8 cellular contexts compared by ENCODE assay signal in genomic region chr6:42745083-42745637, GRCh38. TPM values are rescaled to one million over a fixed set of nuclear protein-coding genes. Genes with fewer than 3 reads are reported as not detected.
DNase-seq lines count a peak whose midpoint lies in the region; ATAC-seq and TF ChIP-seq lines count a peak whose summit lies in the region.

No MANE protein-coding gene starts in this region.

- no peak for TF ChIP-seq EP300 in esophagus muscularis mucosa (IDR thresholded peaks at IDR 0.05)

- ATAC-seq in HG03095 (IDR thresholded peaks at IDR 0.05; ENCODE audit: unreplicated experiment), result no peak
- no peak for ATAC-seq in GM19467 (IDR thresholded peaks at IDR 0.05; ENCODE audit: unreplicated experiment)

- no peaks in the 10 kb centered on the region for H3K9me3 Mint-ChIP-seq in Calu3 (ENCODE audit: low read depth, unreplicated experiment)
- no peaks in the 10 kb centered on the region for H3K9me3 Mint-ChIP-seq in nephron progenitor cell

- no peaks in the 10 kb centered on the region for H3K9me3 ChIP-seq in HUES48 (ENCODE audit: control insufficient read depth, insufficient read depth, low read length)
- no peaks in the 10 kb centered on the region for H3K9me3 ChIP-seq in esophagus muscularis mucosa

- H3K4me3 ChIP-seq in HUES48 (ENCODE audit: low read depth, low read length) (peak overlapping the region; percentile 80), esophagus muscularis mucosa (peak overlapping the region; percentile 91 to 98 (median 95))

- TF ChIP-seq POLR2A in esophagus muscularis mucosa (IDR thresholded peaks at IDR 0.05; ENCODE audit: low read depth), result no peak

- intact Hi-C loops in Calu3 (cut with micrococcal nuclease; ENCODE audit: unreplicated experiment), result loop anchor here (5.0 kb wide), 1 partner anchor 132 kb away; the partner anchor contains the start of gene RPL7L1
- intact Hi-C loops in esophagus muscularis mucosa (cut with DNase I), result loop anchor here (5.0 to 10.0 kb wide), 2 partner anchors 80 to 132 kb away; partner anchors contain the start of gene RPL7L1

- H3K27me3 ChIP-seq in HUES48 (ENCODE audit: control insufficient read depth, insufficient read depth, low read length), result no peaks in the 10 kb centered on the region
- H3K27me3 ChIP-seq in esophagus muscularis mucosa, result no peaks in the 10 kb centered on the region

- H3K27me3 Mint-ChIP-seq in Calu3 (ENCODE audit: unreplicated experiment) (no peaks in the 10 kb centered on the region), nephron progenitor cell (ENCODE audit: low read depth, poor library complexity) (peaks cover 8% of the 10 kb centered on the region)

- peak overlapping the region; percentile 88 for H3K4me3 Mint-ChIP-seq in Calu3 (ENCODE audit: low read depth, unreplicated experiment)
- peak overlapping the region; percentile 99 for H3K4me3 Mint-ChIP-seq in nephron progenitor cell

- peaks cover 3% of the 10 kb centered on the region; the same call in 1 of the 2 replicates for H3K4me1 ChIP-seq in HUES48 (ENCODE audit: control insufficient read depth, insufficient read depth, low read length)
- H3K4me1 ChIP-seq in esophagus muscularis mucosa, result peaks cover 26 to 55% (median 42%) of the 10 kb centered on the region in 4 donors

- H3K36me3 Mint-ChIP-seq in Calu3 (ENCODE audit: insufficient read depth, unreplicated experiment) (peaks cover 40% of the 10 kb centered on the region), nephron progenitor cell (ENCODE audit: low read depth) (peaks cover 9% of the 10 kb centered on the region)

- H3K4me1 Mint-ChIP-seq in Calu3 (ENCODE audit: low read depth, unreplicated experiment) (peaks cover 26% of the 10 kb centered on the region), nephron progenitor cell (peaks cover 51% of the 10 kb centered on the region)

- CTCF ChIA-PET in Calu3 (lab: Charles Lee), result interaction anchor here (0.6 to 2.0 kb wide), 14 partner anchors 8 to 153 kb away, joined by 3 to 16 read pairs (median 5); partner anchors contain the start of gene BICRAL

- DNase-seq in Calu3, result peak; percentile 30
- DNase-seq in activated CD4-positive, alpha-beta T cell treated with anti-CD3 and anti-CD28 coated beads, Interleukin-2, amount 50 U/mL, for 1 hour, result peak; percentile 13
- no peak for DNase-seq in esophagus muscularis mucosa (ENCODE audit: extremely low spot score)
- DNase-seq in nephron progenitor cell, result no peak
- no peak for DNase-seq in foreskin melanocyte

- 0% methylated on average over 9 of the region's 29 CpGs for WGBS in esophagus muscularis mucosa

- H3K36me3 ChIP-seq in HUES48 (ENCODE audit: control insufficient read depth, insufficient read depth, low read length) (no peaks in the 10 kb centered on the region), esophagus muscularis mucosa (no peaks in the 10 kb centered on the region)

- BruUV-seq in Calu3 (replicated peaks; lab: Mats Ljungman, UMichigan), result no TSS peak

- peak overlapping the region; percentile 91 for H3K9ac ChIP-seq in HUES48 (ENCODE audit: low read depth, low read length)

- no peak overlapping the region for H3K27ac Mint-ChIP-seq in Calu3 (ENCODE audit: unreplicated experiment)
- H3K27ac Mint-ChIP-seq in nephron progenitor cell, result no peak overlapping the region

- TF ChIP-seq CTCF in Calu3 (IDR thresholded peaks at IDR 0.05; ENCODE audit: unreplicated experiment), result no peak
- TF ChIP-seq CTCF in esophagus muscularis mucosa (IDR thresholded peaks at IDR 0.05), result peak in 1 of 3 experiments; percentile 9
- TF ChIP-seq CTCF in nephron progenitor cell (IDR thresholded peaks at IDR 0.05), result no peak

- H3K27ac ChIP-seq in HUES48 (ENCODE audit: low read depth, low read length) (peak overlapping the region; percentile 92), esophagus muscularis mucosa (replicated peaks in 1 of 4) (peak overlapping the region; percentile 97 to 99 (median 98))

RNA-seq across cellular contexts. Expression of gene TBCC, which starts 0.7 kb away (rescaled TPM):
- 36.2 and 42.7 TPM in 2 replicates for total RNA-seq in Calu3 (2022)
- 10 to 100 TPM; 33.2 to 41.9 (median 38.5) TPM for total RNA-seq in esophagus muscularis mucosa

RNA-seq across cellular contexts. Expression of gene PRPH2, which starts 22.8 kb away (rescaled TPM):
- not detected in 2 replicates for total RNA-seq in Calu3 (2022)
- 1 to 10 TPM in 2 of 4 donors, under 1 TPM in 2; 0.42 to 2.0 (median 0.90) TPM for total RNA-seq in esophagus muscularis mucosa

RNA-seq across cellular contexts. Expression of gene BICRAL, which starts 36.7 kb away (rescaled TPM):
- total RNA-seq in Calu3 (2022) (17.6 and 19.2 TPM in 2 replicates), esophagus muscularis mucosa (10 to 100 TPM; 18.2 to 27.9 (median 23.4) TPM)

Comparison
In these comparisons a context has a peak if more than half of its experiments do, and no peak if none do; other contexts are left out.
1. DNase-seq: peak in Calu3 (single experiment) and activated CD4-positive, alpha-beta T cell treated with anti-CD3 and anti-CD28 coated beads, Interleukin-2, amount 50 U/mL, for 1 hour (single experiment); none in esophagus muscularis mucosa (single experiment), nephron progenitor cell (single experiment) and foreskin melanocyte (single experiment).